In the genomic region with DNA sequence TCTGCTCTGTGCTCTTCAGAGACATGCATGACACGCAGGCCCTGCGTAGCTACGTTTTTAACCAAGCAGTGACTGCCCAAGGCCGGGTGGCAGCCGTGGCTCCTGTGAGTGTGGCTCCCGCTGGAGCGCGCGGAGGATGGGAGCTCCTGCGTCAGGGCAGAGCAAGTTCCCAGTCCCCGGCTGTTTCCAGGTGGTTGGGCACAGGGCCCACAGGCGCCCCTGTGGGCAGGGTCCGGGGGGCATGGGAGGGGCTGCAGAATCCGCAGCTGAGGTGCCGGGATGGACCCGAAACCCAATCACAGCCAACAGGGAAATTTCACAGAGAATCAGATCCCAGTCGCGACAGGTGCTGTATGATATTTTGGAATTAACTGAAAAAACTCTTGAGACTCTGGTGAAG, we compare ENCODE assay signal across 20 cellular contexts. TPM values are rescaled to one million over a fixed set of nuclear protein-coding genes. Genes with fewer than 3 reads are reported as not detected.
"Had no signal": no experiment of that assay in that cellular context is flagged by ENCODE, and none has a peak within 500 bp of the region (broad histone marks: within the 10 kb centered on the region; RNA-seq: fewer than 3 reads in every experiment).

No MANE protein-coding gene starts in this region.

- DNase-seq: activated CD4-positive, alpha-beta T cell treated with anti-CD3 and anti-CD28 coated beads for 4 hours; activated CD8-positive, alpha-beta memory T cell treated with anti-CD3 and anti-CD28 coated beads, Interleukin-2, amount 50 U/mL, for 4 hours; activated CD8-positive, alpha-beta T cell treated with anti-CD3 and anti-CD28 coated beads for 36 hours; activated gamma-delta T cell treated with Interleukin-2 at 50 U/mL for 16 hours; activated naive CD4-positive, alpha-beta T cell treated with anti-CD3 and anti-CD28 coated beads, Interleukin-2, amount 10 ng/mL, durations not matched to agents 7 days and 5 days; activated naive CD8-positive, alpha-beta T cell treated with anti-CD3 and anti-CD28 coated beads for 36 hours; activated T-cell treated with anti-CD3 and anti-CD28 coated beads, Interleukin-2, amount 50 U/mL, for 72 hours; anterior cingulate cortex; MG63; MV-4-11; NCI-H146; NCI-H187 treated with DMSO at 0.1 percent for 48 hours; NCI-H2081 treated with DMSO at 0.1 percent for 48 hours; NCI-H510A treated with DMSO at 0.1 percent for 48 hours; SHP77 treated with DMSO at 0.1 percent for 48 hours had no signal

- H3K9me3 ChIP-seq: MG63 had no signal

- H3K36me3 ChIP-seq: MG63 had no signal

- FAIRE-seq: RCC 7860 had no signal

- H3K4me3 ChIP-seq: MG63 had no signal

- H3K27me3 ChIP-seq: MG63 had no signal

RNA-seq across cellular contexts. Expression of gene NKX6-2, which starts 9.8 kb away (rescaled TPM):
- total RNA-seq: activated CD8-positive, alpha-beta T cell treated with anti-CD3 and anti-CD28 coated beads for 36 hours; activated naive CD8-positive, alpha-beta T cell treated with anti-CD3 and anti-CD28 coated beads for 36 hours; activated T-cell treated with anti-CD3 and anti-CD28 coated beads, Interleukin-2, amount 50 U/mL, for 72 hours; activated T-helper 2 cell treated with anti-CD3 and anti-CD28 coated beads, Interferon-gamma antibody, Interleukin-2, Interleukin-4, amounts not matched to agents 10 μg/mL and 5 μg/mL and 100 μg/mL, durations not matched to agents 14 hours and 24 hours and 36 hours; cardiac septum; cerebellum; SK-MEL-5 had no signal
